Comparison of ENCODE assay signal across 6 cellular contexts in genomic region chr6:146460941-146461340, GRCh38.
"Had no signal": no experiment of that assay in that cellular context is flagged by ENCODE, and none has a peak within 500 bp of the region (broad histone marks: within the 10 kb centered on the region; RNA-seq: fewer than 3 reads in every experiment).

No MANE protein-coding gene starts in this region.

- H3K4me3 ChIP-seq: K562 had no signal

- DNase-seq: IMR-90, KBM-7, KG1 had no signal

- H3K27ac ChIP-seq: HL-60, KMS-11 had no signal
